ENCODE assay signal across 1 cellular context in the genomic region with DNA sequence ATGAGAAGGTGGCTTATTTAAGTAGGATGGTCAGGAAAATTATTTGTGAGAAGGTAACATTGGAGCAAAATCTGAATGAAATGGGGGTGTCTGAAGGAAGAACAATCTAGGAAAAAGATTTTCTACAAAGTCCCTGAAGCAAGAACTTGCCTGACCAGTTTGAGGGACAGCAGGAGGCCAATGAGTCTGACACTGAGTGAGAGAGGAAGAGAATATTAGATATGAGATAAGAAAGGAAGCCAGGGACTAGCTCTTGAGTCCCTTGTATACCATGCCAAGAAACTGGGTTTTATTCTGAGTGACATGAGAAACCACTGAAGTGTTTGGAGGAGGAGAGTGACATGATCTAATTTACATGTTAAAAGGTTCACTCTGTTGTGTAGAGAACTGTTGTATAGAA.
TF ChIP-seq lines count a peak whose summit lies in the region.

No MANE protein-coding gene starts in this region.

TF ChIP-seq in GM23338, 12 proteins besides CTCF, POLR2A, EP300 and RAD21:
- TF ChIP-seq, protein P1, sequence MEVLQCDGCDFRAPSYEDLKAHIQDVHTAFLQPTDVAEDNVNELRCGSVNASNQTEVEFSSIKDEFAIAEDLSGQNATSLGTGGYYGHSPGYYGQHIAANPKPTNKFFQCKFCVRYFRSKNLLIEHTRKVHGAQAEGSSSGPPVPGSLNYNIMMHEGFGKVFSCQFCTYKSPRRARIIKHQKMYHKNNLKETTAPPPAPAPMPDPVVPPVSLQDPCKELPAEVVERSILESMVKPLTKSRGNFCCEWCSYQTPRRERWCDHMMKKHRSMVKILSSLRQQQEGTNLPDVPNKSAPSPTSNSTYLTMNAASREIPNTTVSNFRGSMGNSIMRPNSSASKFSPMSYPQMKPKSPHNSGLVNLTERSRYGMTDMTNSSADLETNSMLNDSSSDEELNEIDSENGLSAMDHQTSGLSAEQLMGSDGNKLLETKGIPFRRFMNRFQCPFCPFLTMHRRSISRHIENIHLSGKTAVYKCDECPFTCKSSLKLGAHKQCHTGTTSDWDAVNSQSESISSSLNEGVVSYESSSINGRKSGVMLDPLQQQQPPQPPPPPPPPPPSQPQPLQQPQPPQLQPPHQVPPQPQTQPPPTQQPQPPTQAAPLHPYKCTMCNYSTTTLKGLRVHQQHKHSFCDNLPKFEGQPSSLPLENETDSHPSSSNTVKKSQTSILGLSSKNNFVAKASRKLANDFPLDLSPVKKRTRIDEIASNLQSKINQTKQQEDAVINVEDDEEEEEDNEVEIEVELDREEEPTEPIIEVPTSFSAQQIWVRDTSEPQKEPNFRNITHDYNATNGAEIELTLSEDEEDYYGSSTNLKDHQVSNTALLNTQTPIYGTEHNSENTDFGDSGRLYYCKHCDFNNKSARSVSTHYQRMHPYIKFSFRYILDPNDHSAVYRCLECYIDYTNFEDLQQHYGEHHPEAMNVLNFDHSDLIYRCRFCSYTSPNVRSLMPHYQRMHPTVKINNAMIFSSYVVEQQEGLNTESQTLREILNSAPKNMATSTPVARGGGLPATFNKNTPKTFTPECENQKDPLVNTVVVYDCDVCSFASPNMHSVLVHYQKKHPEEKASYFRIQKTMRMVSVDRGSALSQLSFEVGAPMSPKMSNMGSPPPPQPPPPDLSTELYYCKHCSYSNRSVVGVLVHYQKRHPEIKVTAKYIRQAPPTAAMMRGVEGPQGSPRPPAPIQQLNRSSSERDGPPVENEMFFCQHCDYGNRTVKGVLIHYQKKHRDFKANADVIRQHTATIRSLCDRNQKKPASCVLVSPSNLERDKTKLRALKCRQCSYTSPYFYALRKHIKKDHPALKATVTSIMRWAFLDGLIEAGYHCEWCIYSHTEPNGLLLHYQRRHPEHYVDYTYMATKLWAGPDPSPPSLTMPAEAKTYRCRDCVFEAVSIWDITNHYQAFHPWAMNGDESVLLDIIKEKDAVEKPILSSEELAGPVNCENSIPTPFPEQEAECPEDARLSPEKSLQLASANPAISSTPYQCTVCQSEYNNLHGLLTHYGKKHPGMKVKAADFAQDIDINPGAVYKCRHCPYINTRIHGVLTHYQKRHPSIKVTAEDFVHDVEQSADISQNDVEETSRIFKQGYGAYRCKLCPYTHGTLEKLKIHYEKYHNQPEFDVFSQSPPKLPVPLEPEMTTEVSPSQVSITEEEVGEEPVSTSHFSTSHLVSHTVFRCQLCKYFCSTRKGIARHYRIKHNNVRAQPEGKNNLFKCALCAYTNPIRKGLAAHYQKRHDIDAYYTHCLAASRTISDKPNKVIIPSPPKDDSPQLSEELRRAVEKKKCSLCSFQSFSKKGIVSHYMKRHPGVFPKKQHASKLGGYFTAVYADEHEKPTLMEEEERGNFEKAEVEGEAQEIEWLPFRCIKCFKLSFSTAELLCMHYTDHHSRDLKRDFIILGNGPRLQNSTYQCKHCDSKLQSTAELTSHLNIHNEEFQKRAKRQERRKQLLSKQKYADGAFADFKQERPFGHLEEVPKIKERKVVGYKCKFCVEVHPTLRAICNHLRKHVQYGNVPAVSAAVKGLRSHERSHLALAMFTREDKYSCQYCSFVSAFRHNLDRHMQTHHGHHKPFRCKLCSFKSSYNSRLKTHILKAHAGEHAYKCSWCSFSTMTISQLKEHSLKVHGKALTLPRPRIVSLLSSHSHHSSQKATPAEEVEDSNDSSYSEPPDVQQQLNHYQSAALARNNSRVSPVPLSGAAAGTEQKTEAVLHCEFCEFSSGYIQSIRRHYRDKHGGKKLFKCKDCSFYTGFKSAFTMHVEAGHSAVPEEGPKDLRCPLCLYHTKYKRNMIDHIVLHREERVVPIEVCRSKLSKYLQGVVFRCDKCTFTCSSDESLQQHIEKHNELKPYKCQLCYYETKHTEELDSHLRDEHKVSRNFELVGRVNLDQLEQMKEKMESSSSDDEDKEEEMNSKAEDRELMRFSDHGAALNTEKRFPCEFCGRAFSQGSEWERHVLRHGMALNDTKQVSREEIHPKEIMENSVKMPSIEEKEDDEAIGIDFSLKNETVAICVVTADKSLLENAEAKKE (CRISPR knock-in tag; IDR thresholded peaks at IDR 0.05): no peak
- no peak for TF ChIP-seq NANOG (IDR thresholded peaks at IDR 0.05; ENCODE audit: borderline replicate concordance)
- TF ChIP-seq CREB1 (CRISPR knock-in tag; IDR thresholded peaks at IDR 0.05; ENCODE audit: low read depth): no peak
- no peak for TF ChIP-seq ETS1 (IDR thresholded peaks at IDR 0.05)
